Comparison of ENCODE assay signal across 19 cellular contexts in the genomic region with DNA sequence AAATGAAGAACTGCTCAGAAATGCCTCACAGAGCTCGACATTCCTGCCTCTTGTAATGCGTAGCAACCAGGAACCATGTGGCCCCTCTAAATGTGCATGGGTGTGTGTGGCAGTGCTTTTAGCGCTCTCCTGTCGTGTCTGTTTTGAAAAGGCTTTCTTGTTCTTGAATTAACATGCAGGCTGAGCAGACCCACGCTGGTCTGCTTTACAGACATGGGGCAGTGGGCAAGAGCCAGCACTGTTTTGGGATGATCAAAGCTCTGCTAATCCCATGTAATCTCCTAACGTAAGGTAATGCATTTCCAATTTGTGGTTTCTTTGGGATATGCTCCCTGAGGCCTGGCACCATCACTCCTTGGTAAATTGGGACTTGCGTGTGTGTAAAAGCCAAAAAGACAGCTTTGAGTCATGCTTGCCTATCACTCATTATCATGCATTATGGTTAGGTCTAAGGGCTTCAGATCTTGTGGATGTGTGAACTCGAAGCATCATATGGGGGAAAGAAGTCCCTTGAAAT. TPM values are rescaled to one million over a fixed set of nuclear protein-coding genes. Genes with fewer than 3 reads are reported as not detected.
DNase-seq lines count a peak whose midpoint lies in the region; ATAC-seq and TF ChIP-seq lines count a peak whose summit lies in the region.
"Had no signal": no experiment of that assay in that cellular context is flagged by ENCODE, and none has a peak within 500 bp of the region (broad histone marks: within the 10 kb centered on the region; RNA-seq: fewer than 3 reads in every experiment).

No MANE protein-coding gene starts in this region.

- H3K36me3 Mint-ChIP-seq in activated CD4-positive, alpha-beta T cell treated with anti-CD3 and anti-CD28 coated beads, Interleukin-2, amount 10 ng/mL, durations not matched to agents 24 days and 14 days (ENCODE audit: low read depth) = peaks cover 26% of the 10 kb centered on the region
- H3K36me3 Mint-ChIP-seq in T-helper 17 cell (ENCODE audit: low read depth) = peaks cover 22% of the 10 kb centered on the region

- peaks cover 74% of the 10 kb centered on the region for H3K4me1 Mint-ChIP-seq in activated CD4-positive, alpha-beta T cell treated with anti-CD3 and anti-CD28 coated beads, Interleukin-2, amount 10 ng/mL, durations not matched to agents 24 days and 14 days
- H3K4me1 Mint-ChIP-seq in T-helper 17 cell = peaks cover 70% of the 10 kb centered on the region

- H3K9ac ChIP-seq in colonic mucosa (ENCODE audit: low read depth in 2 of 2, low read length in 2 of 2) = no peak overlapping the region

- H3K4me3 Mint-ChIP-seq in activated CD4-positive, alpha-beta T cell treated with anti-CD3 and anti-CD28 coated beads, Interleukin-2, amount 10 ng/mL, durations not matched to agents 24 days and 14 days = peak overlapping the region; percentile 74
- H3K4me3 Mint-ChIP-seq in T-helper 17 cell = peak overlapping the region; percentile 87
- H3K4me3 Mint-ChIP-seq: nephron had no signal

- H3K36me3 ChIP-seq in effector memory CD4-positive, alpha-beta T cell (ENCODE audit: control insufficient read depth, insufficient read depth, low read length) = peaks cover 5% of the 10 kb centered on the region
- H3K36me3 ChIP-seq in spleen = peaks cover 0 to 70% (median 0%) of the 10 kb centered on the region in 6 donors
- H3K36me3 ChIP-seq in colonic mucosa = no peaks in the 10 kb centered on the region
- H3K36me3 ChIP-seq: SJCRH30, upper lobe of left lung had no signal

- peak overlapping the region; percentile 89 for H3K27ac Mint-ChIP-seq in activated CD4-positive, alpha-beta T cell treated with anti-CD3 and anti-CD28 coated beads, Interleukin-2, amount 10 ng/mL, durations not matched to agents 24 days and 14 days
- peak overlapping the region; percentile 98 for H3K27ac Mint-ChIP-seq in T-helper 17 cell
- H3K27ac Mint-ChIP-seq: nephron had no signal

- TF ChIP-seq CTCF in spleen (IDR thresholded peaks at IDR 0.05 in 8 of 11, conservative IDR thresholded peaks at IDR 0.05 in 3 of 11) (no peak), colonic mucosa (IDR thresholded peaks at IDR 0.05) (no peak)

- no peaks in the 10 kb centered on the region for H3K27me3 Mint-ChIP-seq in activated CD4-positive, alpha-beta T cell treated with anti-CD3 and anti-CD28 coated beads, Interleukin-2, amount 10 ng/mL, durations not matched to agents 24 days and 14 days
- no peaks in the 10 kb centered on the region for H3K27me3 Mint-ChIP-seq in T-helper 17 cell

- H3K9me3 ChIP-seq in T-helper 17 cell (ENCODE audit: control insufficient read depth, low read length, poor library complexity, severe bottlenecking) = no peaks in the 10 kb centered on the region
- H3K9me3 ChIP-seq in effector memory CD4-positive, alpha-beta T cell (ENCODE audit: control insufficient read depth, low read length) = no peaks in the 10 kb centered on the region
- H3K9me3 ChIP-seq in spleen = no peaks in the 10 kb centered on the region
- no peaks in the 10 kb centered on the region for H3K9me3 ChIP-seq in colonic mucosa
- H3K9me3 ChIP-seq: SJCRH30, upper lobe of left lung had no signal

- DNase-seq in activated CD4-positive, alpha-beta T cell treated with anti-CD3 and anti-CD28 coated beads, Interleukin-2, amount 10 ng/mL, durations not matched to agents 24 days and 14 days = no peak
- no peak for DNase-seq in activated CD4-positive, alpha-beta T cell treated with anti-CD3 and anti-CD28 coated beads for 48 hours
- no peak for DNase-seq in T-helper 17 cell
- DNase-seq in effector memory CD4-positive, alpha-beta T cell = no peak
- DNase-seq in spleen = no peak
- DNase-seq in NCI-H69 (lab: John Stamatoyannopoulos, UW) = no peak
- DNase-seq in colonic mucosa = no peak
- DNase-seq: activated CD4-positive, alpha-beta T cell treated with anti-CD3 and anti-CD28 coated beads for 1 hour; amniotic stem cell; DMS79; kidney; NCI-H1105 treated with DMSO at 0.1 percent for 48 hours; NCI-H526 treated with DMSO at 0.1 percent for 48 hours; SJCRH30; upper lobe of left lung had no signal

- WGBS in spleen, 5 donors = 73 to 80% (median 75%) methylated on average over 8 of the region's 8 CpGs

- TF ChIP-seq POLR2A in spleen (IDR thresholded peaks at IDR 0.05) = no peak

- H3K4me1 ChIP-seq in effector memory CD4-positive, alpha-beta T cell (ENCODE audit: control insufficient read depth, insufficient read depth, low read length, poor library complexity, severe bottlenecking) = peaks cover 77% of the 10 kb centered on the region
- H3K4me1 ChIP-seq in spleen = peaks cover 34 to 96% (median 93%) of the 10 kb centered on the region in 6 donors
- H3K4me1 ChIP-seq in colonic mucosa = no peaks in the 10 kb centered on the region

- peak overlapping the region; percentile 40 for H3K27ac ChIP-seq in effector memory CD4-positive, alpha-beta T cell (ENCODE audit: insufficient read depth, low read length, poor library complexity, severe bottlenecking)
- H3K27ac ChIP-seq in spleen (peak overlapping the region in 5 of 8 donors; percentile 40 to 76 (median 73)), colonic mucosa (no peak overlapping the region)
- H3K27ac ChIP-seq: SJCRH30 had no signal

- intact Hi-C loops in activated CD4-positive, alpha-beta T cell treated with anti-CD3 and anti-CD28 coated beads, Interleukin-2, amount 10 ng/mL, durations not matched to agents 24 days and 14 days (cut with micrococcal nuclease) = loop anchor here (1.0 kb wide), 1 partner anchor 12 kb away; no protein-coding TSS in a partner anchor
- intact Hi-C loops in spleen (cut with DNase I; ENCODE audit: low total_unique reads) (no loop called here), colonic mucosa (cut with DNase I) (no loop called here)

- H3K27me3 ChIP-seq in effector memory CD4-positive, alpha-beta T cell (replicated peaks; ENCODE audit: control insufficient read depth, insufficient read depth, low read length, poor library complexity, severe bottlenecking) = no peaks in the 10 kb centered on the region
- H3K27me3 ChIP-seq in spleen (replicated peaks in 1 of 7) (no peaks in the 10 kb centered on the region), colonic mucosa (no peaks in the 10 kb centered on the region)
- H3K27me3 ChIP-seq: SJCRH30, upper lobe of left lung had no signal

- H3K9me3 Mint-ChIP-seq in activated CD4-positive, alpha-beta T cell treated with anti-CD3 and anti-CD28 coated beads, Interleukin-2, amount 10 ng/mL, durations not matched to agents 24 days and 14 days = peaks cover 6% of the 10 kb centered on the region

- ATAC-seq in T-helper 17 cell = no peak
- no peak for ATAC-seq in GM21717 (IDR thresholded peaks at IDR 0.05; ENCODE audit: unreplicated experiment)
- ATAC-seq: HCT116 had no signal

- peak overlapping the region; percentile 16 for H3K4me3 ChIP-seq in effector memory CD4-positive, alpha-beta T cell (ENCODE audit: insufficient read depth, low read depth, low read length, poor library complexity, severe bottlenecking)
- peak overlapping the region in 1 of 8 donors; percentile 35 for H3K4me3 ChIP-seq in spleen
- no peak overlapping the region for H3K4me3 ChIP-seq in colonic mucosa
- H3K4me3 ChIP-seq: SJCRH30, skin epidermis, upper lobe of left lung had no signal

RNA-seq across cellular contexts. Expression of gene RIPOR2, which starts 11.8 kb away (rescaled TPM):
- total RNA-seq in activated CD4-positive, alpha-beta T cell treated with anti-CD3 and anti-CD28 coated beads, Interleukin-2, amount 10 ng/mL, durations not matched to agents 24 days and 14 days = 25.3 and 26.5 TPM in 2 replicates
- 100 to 1,000 TPM; 296 to 364 TPM for total RNA-seq in T-helper 17 cell
- 100 to 1,000 TPM; 128 to 247 (median 172) TPM for total RNA-seq in spleen
- 10 to 100 TPM; 40.6 to 43.4 (median 41.2) TPM for polyA plus RNA-seq in spleen
- total RNA-seq in colonic mucosa = 1 to 10 TPM; 1.8 to 2.0 TPM
